14 cellular contexts compared by ENCODE assay signal in genomic region chr10:133123746-133124356, GRCh38. TPM values are rescaled to one million over a fixed set of nuclear protein-coding genes. Genes with fewer than 3 reads are reported as not detected.
DNase-seq lines count a peak whose midpoint lies in the region; ATAC-seq and TF ChIP-seq lines count a peak whose summit lies in the region.
"Had no signal": no experiment of that assay in that cellular context is flagged by ENCODE, and none has a peak within 500 bp of the region (broad histone marks: within the 10 kb centered on the region; RNA-seq: fewer than 3 reads in every experiment).

No MANE protein-coding gene starts in this region.

- H3K4me3 ChIP-seq in PC-3 (ENCODE audit: low read length): no peak overlapping the region
- H3K4me3 ChIP-seq in right cardiac atrium (ENCODE audit: low read length): no peak overlapping the region
- no peak overlapping the region for H3K4me3 ChIP-seq in psoas muscle

- H3K27ac ChIP-seq in PC-3 (ENCODE audit: low read length): no peak overlapping the region
- no peak overlapping the region for H3K27ac ChIP-seq in right cardiac atrium (ENCODE audit: low read length)
- H3K27ac ChIP-seq in psoas muscle: no peak overlapping the region

- H3K9me2 ChIP-seq in PC-3 (replicated peaks; ENCODE audit: low read length): no peaks in the 10 kb centered on the region

- H3K4me1 ChIP-seq in PC-3 (ENCODE audit: insufficient read depth, low read length) (no peaks in the 10 kb centered on the region), right cardiac atrium (ENCODE audit: control insufficient read depth, insufficient read depth, low read length) (no peaks in the 10 kb centered on the region), psoas muscle (no peaks in the 10 kb centered on the region)

- WGBS in right cardiac atrium: 73% methylated on average over 23 of the region's 23 CpGs
- 78 to 81% (median 78%) methylated on average over 23 of the region's 23 CpGs for WGBS in psoas muscle, 3 donors

- H3K36me3 ChIP-seq in PC-3 (ENCODE audit: low read depth, low read length) (no peaks in the 10 kb centered on the region), psoas muscle (ENCODE audit: insufficient read depth in 1 of 2, low read depth in 1 of 2) (no peaks in the 10 kb centered on the region)

- H3K9ac ChIP-seq in PC-3 (ENCODE audit: low read length): no peak overlapping the region

- H3K79me2 ChIP-seq in PC-3 (ENCODE audit: low read length): no peaks in the 10 kb centered on the region

- H3K9me3 ChIP-seq in PC-3 (ENCODE audit: low read length) (no peaks in the 10 kb centered on the region), right cardiac atrium (ENCODE audit: control insufficient read depth, low read length) (no peaks in the 10 kb centered on the region), psoas muscle (no peaks in the 10 kb centered on the region)

- no peak overlapping the region for H2AFZ ChIP-seq in PC-3 (ENCODE audit: low read length)

- H3F3A ChIP-seq in PC-3 (ENCODE audit: low read length, unreplicated experiment): no peaks in the 10 kb centered on the region

- TF ChIP-seq CTCF in PC-3 (conservative IDR thresholded peaks at IDR 0.05; ENCODE audit: low read depth, low read length): no peak
- no peak for TF ChIP-seq CTCF in psoas muscle (IDR thresholded peaks at IDR 0.05)

- ATAC-seq in Right ventricle myocardium superior (ENCODE audit: poor library complexity): no peak
- ATAC-seq in PC-3: no peak
- no peak for ATAC-seq in right cardiac atrium
- peak in 1 of 4 donors; percentile 25 for ATAC-seq in psoas muscle
- ATAC-seq in GM21381 (IDR thresholded peaks at IDR 0.05; ENCODE audit: unreplicated experiment): no peak
- no peak for ATAC-seq in GM21526 (IDR thresholded peaks at IDR 0.05; ENCODE audit: low FRiP score, unreplicated experiment)

- intact Hi-C loops in Right ventricle myocardium superior (cut with DNase I) (loop anchor here (5.0 to 10.0 kb wide), 2 partner anchors 287 to 469 kb away; no protein-coding TSS in a partner anchor), cardiac septum (cut with DNase I) (loop anchor here (2.0 kb wide), 2 partner anchors 183 to 285 kb away; no protein-coding TSS in a partner anchor), PC-3 (cut with micrococcal nuclease) (loop anchor here (1.0 to 10.0 kb wide), 2 partner anchors 184 to 289 kb away; no protein-coding TSS in a partner anchor), right cardiac atrium (cut with DNase I) (loop anchor here in 3 of 4 donors (5.0 to 10.0 kb wide), 4 partner anchors 182 to 469 kb away; partner anchors contain the start of gene CFAP46 (in 1 of the 3)), psoas muscle (cut with DNase I) (loop anchor here (1.0 to 10.0 kb wide), 3 partner anchors 184 to 469 kb away; no protein-coding TSS in a partner anchor)

- 0 out of 2 replicates have a peak overlapping the region, but pooled peaks have one; percentile 31 for H3K4me2 ChIP-seq in PC-3 (ENCODE audit: low read length)

- DNase-seq in Right ventricle myocardium superior (peak; percentile 26), cardiac septum (ENCODE audit: low spot score) (no peak), PC-3 (no peak), right cardiac atrium (peak; percentile 7 to 56 (median 29)), psoas muscle (peak; percentile 7 to 45), GOT3 (lab: John Stamatoyannopoulos, UW) (no peak)
- DNase-seq: CD4-positive, CD25-positive, alpha-beta regulatory T cell; MM.1S; NCI-H1105 treated with DMSO at 0.1 percent for 48 hours; NCI-H187 treated with DMSO at 0.1 percent for 48 hours; NCI-H446 had no signal

- CTCF ChIA-PET in PC-3 (lab: Charles Lee): interaction anchor here (0.7 to 1.2 kb wide), 2 partner anchors 184 to 186 kb away, joined by 3 to 4 read pairs; no protein-coding TSS in a partner anchor

- peaks cover 17% of the 10 kb centered on the region for H3K27me3 ChIP-seq in PC-3 (ENCODE audit: low read length)
- H3K27me3 ChIP-seq in right cardiac atrium (ENCODE audit: control insufficient read depth, insufficient read depth): no peaks in the 10 kb centered on the region
- H3K27me3 ChIP-seq in psoas muscle (ENCODE audit: insufficient read depth in 3 of 3, low read length in 2 of 3): peaks cover 0 to 3% (median 2%) of the 10 kb centered on the region in 3 donors

- no TSS peak for BruUV-seq in PC-3 (replicated peaks; lab: Mats Ljungman, UMichigan)

- POLR2A ChIA-PET in PC-3 (lab: Charles Lee; ENCODE audit: unreplicated experiment): no interaction called here

- no peaks in the 10 kb centered on the region for H4K20me1 ChIP-seq in PC-3 (ENCODE audit: low read length)

RNA-seq across cellular contexts. Expression of gene ADGRA1, which starts 36.1 kb away (rescaled TPM):
- total RNA-seq in Right ventricle myocardium superior: not detected
- 0.19 TPM for total RNA-seq in cardiac septum
- total RNA-seq in PC-3 (2014; rRNA removed): not detected in 2 replicates
- under 1 TPM in 1 of 4 donors, not detected in 3; 0.14 TPM for total RNA-seq in right cardiac atrium
- polyA plus RNA-seq in right cardiac atrium: 0.02 TPM
- total RNA-seq in psoas muscle: under 1 TPM in 3 of 4 donors, not detected in 1; 0.06 to 0.84 (median 0.44) TPM
- polyA plus RNA-seq in psoas muscle: under 1 TPM in 2 of 3 donors, not detected in 1; 0.05 to 0.08 TPM
- total RNA-seq: CD4-positive, CD25-positive, alpha-beta regulatory T cell had no signal
- polyA plus RNA-seq: CD4-positive, CD25-positive, alpha-beta regulatory T cell had no signal

RNA-seq across cellular contexts. Expression of gene KNDC1, which starts 36.2 kb away (rescaled TPM):
- total RNA-seq in Right ventricle myocardium superior (not detected), cardiac septum (0.05 TPM), PC-3 (2014; rRNA removed) (not detected in 2 replicates), right cardiac atrium (1 to 10 TPM in 2 of 4 donors, under 1 TPM in 2; 0.41 to 1.4 (median 0.91) TPM), psoas muscle (under 1 TPM in 1 of 4 donors, not detected in 3; 0.10 TPM)
- polyA plus RNA-seq in right cardiac atrium (0.23 TPM), psoas muscle (under 1 TPM in 2 of 3 donors, not detected in 1; under 0.01 to 0.01 TPM)
- total RNA-seq: A673 had no signal
- polyA plus RNA-seq: CD4-positive, CD25-positive, alpha-beta regulatory T cell had no signal

Comparison
In these comparisons a context has a peak if more than half of its experiments do, and no peak if none do; other contexts are left out.
1. DNase-seq: peak in Right ventricle myocardium superior (single experiment), right cardiac atrium (3 of 3) and psoas muscle (2 of 2); none in cardiac septum (single experiment), PC-3 (single experiment) and GOT3 (single experiment).